35 cellular contexts compared by ENCODE assay signal in the genomic region with DNA sequence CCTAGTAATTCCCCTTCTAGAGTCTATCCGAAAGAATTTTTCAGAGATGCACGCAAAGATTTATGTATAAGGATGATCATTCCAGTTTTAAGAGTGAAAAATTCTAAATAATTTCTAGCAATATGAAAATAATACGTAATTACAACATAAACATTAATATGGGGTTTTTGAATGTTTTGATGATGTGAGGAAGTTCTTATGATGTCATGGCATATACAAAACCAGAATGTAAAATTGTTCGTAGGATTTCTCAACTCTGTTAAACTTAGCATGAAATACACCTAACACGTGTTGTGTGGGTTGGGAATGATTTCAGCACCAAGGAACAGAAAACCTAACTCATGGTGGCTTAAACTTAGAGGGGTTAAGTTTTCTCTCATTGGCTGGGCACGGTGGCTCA.
DNase-seq lines count a peak whose midpoint lies in the region; ATAC-seq, FAIRE-seq and TF ChIP-seq lines count a peak whose summit lies in the region.
"Had no signal": no experiment of that assay in that cellular context is flagged by ENCODE, and none has a peak within 500 bp of the region (broad histone marks: within the 10 kb centered on the region; RNA-seq: fewer than 3 reads in every experiment).

No MANE protein-coding gene starts in this region.

- H3K9me3 ChIP-seq in HepG2 (ENCODE audit: low read length), result no peaks in the 10 kb centered on the region
- no peaks in the 10 kb centered on the region for H3K9me3 ChIP-seq in right lobe of liver
- H3K9me3 ChIP-seq in HEK293 (ENCODE audit: control insufficient read depth, insufficient read depth, low read depth, low read length), result no peaks in the 10 kb centered on the region
- no peaks in the 10 kb centered on the region for H3K9me3 ChIP-seq in astrocyte (ENCODE audit: insufficient read depth, low read depth, low read length)
- H3K9me3 ChIP-seq: A549; BE2C; BLaER1; BLaER1 treated with 17β-estradiol and CSF1 and Interleukin-3, amounts not matched to agents 10 nM and 100 nM; Caco-2 had no signal

- no peak overlapping the region for H3K27ac Mint-ChIP-seq in astrocyte (ENCODE audit: unreplicated experiment)
- H3K27ac Mint-ChIP-seq: B cell; CD14-positive monocyte; CD4-positive, alpha-beta memory T cell; CD4-positive, alpha-beta T cell; CD4-positive, CD25-positive, alpha-beta regulatory T cell; CD8-positive, alpha-beta memory T cell; CD8-positive, alpha-beta T cell had no signal

- H3K27ac ChIP-seq in HepG2 (ENCODE audit: extremely low read length, insufficient read depth, low read length) (no peak overlapping the region), right lobe of liver (no peak overlapping the region), HEK293 (ENCODE audit: extremely low read depth, low read depth, low read length) (no peak overlapping the region), astrocyte (ENCODE audit: low read depth, low read length) (no peak overlapping the region)
- H3K27ac ChIP-seq: 22Rv1; A549; BLaER1; BLaER1 treated with 17β-estradiol and CSF1 and Interleukin-3, amounts not matched to agents 10 nM and 100 nM; C4-2B had no signal

- no peaks in the 10 kb centered on the region for H3K79me2 ChIP-seq in HepG2 (ENCODE audit: insufficient read depth, low read length)
- no peaks in the 10 kb centered on the region for H3K79me2 ChIP-seq in astrocyte (ENCODE audit: insufficient read depth, low read length)

- H3K4me3 Mint-ChIP-seq in astrocyte (ENCODE audit: unreplicated experiment), result no peak overlapping the region
- H3K4me3 Mint-ChIP-seq: B cell; CD14-positive monocyte; CD4-positive, alpha-beta memory T cell; CD4-positive, alpha-beta T cell; CD4-positive, CD25-positive, alpha-beta regulatory T cell; CD8-positive, alpha-beta memory T cell; CD8-positive, alpha-beta T cell had no signal

- intact Hi-C loops in HepG2 (cut with micrococcal nuclease; ENCODE audit: unreplicated experiment), result no loop called here
- intact Hi-C loops in right lobe of liver (cut with DNase I), result no loop called here

- peaks cover 21% of the 10 kb centered on the region for H3K4me1 Mint-ChIP-seq in astrocyte (ENCODE audit: low read depth, unreplicated experiment)
- H3K4me1 Mint-ChIP-seq: B cell; CD4-positive, alpha-beta memory T cell; CD4-positive, CD25-positive, alpha-beta regulatory T cell; CD8-positive, alpha-beta memory T cell had no signal

- 97% methylated on average over 6 of the region's 6 CpGs for WGBS in HepG2 (ENCODE audit: low lambda C conversion rate)
- 87% methylated on average over 6 of the region's 6 CpGs for WGBS in right lobe of liver (ENCODE audit: insufficient coverage, low coverage, low lambda C conversion rate, missing lambda C conversion rate)

- TF ChIP-seq EP300 in HepG2 (IDR thresholded peaks at IDR 0.05; ENCODE audit: low read depth in 2 of 2, low read length in 2 of 2), result no peak
- no peak for TF ChIP-seq EP300 in HepG2 (CRISPR knock-in tag; IDR thresholded peaks at IDR 0.05; ENCODE audit: borderline replicate concordance)

- H3K4me3 ChIP-seq in HepG2 (replicated peaks in 1 of 3; ENCODE audit: insufficient read depth in 1 of 3, low read depth in 2 of 3, low read length in 3 of 3) (no peak overlapping the region), right lobe of liver (no peak overlapping the region), HEK293 (ENCODE audit: low read depth, low read length) (no peak overlapping the region), astrocyte (ENCODE audit: insufficient read depth, low read depth, low read length) (no peak overlapping the region)
- H3K4me3 ChIP-seq: A549; BLaER1; BLaER1 treated with 17β-estradiol and CSF1 and Interleukin-3, amounts not matched to agents 10 nM and 100 nM had no signal

- no peak for DNase-seq in HepG2 (ENCODE audit: low spot score)
- DNase-seq in right lobe of liver, result no peak
- no peak for DNase-seq in astrocyte (ENCODE audit: low read depth)
- no peak for DNase-seq in NAMALWA (ENCODE audit: low spot score)
- DNase-seq: 8988T; ACHN; AML-193; BE2C; C1 segment of cervical spinal cord; Caco-2; Calu3; CD4-positive, alpha-beta memory T cell; CD4-positive, alpha-beta T cell; CD4-positive, CD25-positive, alpha-beta regulatory T cell; CD8-positive, alpha-beta memory T cell; CD8-positive, alpha-beta T cell; COR-L47; DMS 273 treated with DMSO at 0.1 percent for 48 hours; DMS153; DMS53; DMS79; DMS79 treated with DMSO at 0.1 percent for 48 hours; DND-41; EL had no signal

- ATAC-seq in HepG2 (no peak), right lobe of liver (no peak), GM18861 (IDR thresholded peaks at IDR 0.05; ENCODE audit: unreplicated experiment) (no peak)
- ATAC-seq: A549; CD8-positive, alpha-beta T cell had no signal

- no peaks in the 10 kb centered on the region for H4K20me1 ChIP-seq in HepG2 (ENCODE audit: insufficient read depth, low read length)
- H4K20me1 ChIP-seq in astrocyte (ENCODE audit: insufficient read depth, low read length), result no peaks in the 10 kb centered on the region
- H4K20me1 ChIP-seq: BLaER1; BLaER1 treated with 17β-estradiol and CSF1 and Interleukin-3, amounts not matched to agents 10 nM and 100 nM had no signal

- H3K4me2 ChIP-seq in HepG2 (ENCODE audit: low read depth, low read length), result no peak overlapping the region
- H3K4me2 ChIP-seq in astrocyte (ENCODE audit: low read length), result no peak overlapping the region
- H3K4me2 ChIP-seq: A549; BLaER1; BLaER1 treated with 17β-estradiol and CSF1 and Interleukin-3, amounts not matched to agents 10 nM and 100 nM had no signal

- H3K9ac ChIP-seq in HepG2 (ENCODE audit: insufficient read depth, low read depth, low read length) (no peak overlapping the region), astrocyte (ENCODE audit: low read length) (no peak overlapping the region)
- H3K9ac ChIP-seq: BLaER1; BLaER1 treated with 17β-estradiol and CSF1 and Interleukin-3, amounts not matched to agents 10 nM and 100 nM had no signal

- H3K27me3 ChIP-seq in HepG2 (ENCODE audit: control insufficient read depth in 1 of 2, insufficient read depth in 2 of 2, low read length in 2 of 2) (no peaks in the 10 kb centered on the region; a peak in 1 of 5 replicates), right lobe of liver (no peaks in the 10 kb centered on the region), astrocyte (ENCODE audit: insufficient read depth, low read length) (no peaks in the 10 kb centered on the region)
- H3K27me3 ChIP-seq: BE2C; BLaER1; BLaER1 treated with 17β-estradiol and CSF1 and Interleukin-3, amounts not matched to agents 10 nM and 100 nM had no signal

- FAIRE-seq in HepG2 (lab: Jason Lieb, UNC) (no peak), astrocyte (lab: Jason Lieb, UNC) (peak; percentile 82)
- FAIRE-seq: A204.1, A549, D721Med had no signal

- peaks cover 4% of the 10 kb centered on the region for H3K27me3 Mint-ChIP-seq in astrocyte (ENCODE audit: low read depth, unreplicated experiment)
- H3K27me3 Mint-ChIP-seq: B cell; CD4-positive, alpha-beta T cell had no signal

- in situ Hi-C loops in HepG2 (cut with HindIII; ENCODE audit: extremely low pct_ligation_motif_present, low pct_unique_long_range_greater_than_20kb), result no loop called here

- H3K4me1 ChIP-seq in HepG2 (ENCODE audit: insufficient read depth, low read length), result peaks cover 40% of the 10 kb centered on the region
- H3K4me1 ChIP-seq in right lobe of liver, result no peaks in the 10 kb centered on the region
- peaks cover 27% of the 10 kb centered on the region for H3K4me1 ChIP-seq in HEK293 (ENCODE audit: control insufficient read depth, insufficient read depth, low read length)
- H3K4me1 ChIP-seq in astrocyte (ENCODE audit: insufficient read depth, low read length), result peaks cover 18% of the 10 kb centered on the region
- H3K4me1 ChIP-seq: BE2C had no signal

- BruUV-seq in HepG2 (replicated peaks; lab: Mats Ljungman, UMichigan), result no TSS peak

- POLR2A ChIA-PET in HepG2 (lab: Yijun Ruan, JAX) (no interaction called here), HEK293 (lab: Yijun Ruan, JAX) (no interaction called here)

- H3K36me3 Mint-ChIP-seq in astrocyte (ENCODE audit: low read depth, unreplicated experiment), result no peaks in the 10 kb centered on the region
- H3K36me3 Mint-ChIP-seq: CD14-positive monocyte; CD4-positive, alpha-beta memory T cell; CD4-positive, CD25-positive, alpha-beta regulatory T cell; CD8-positive, alpha-beta memory T cell; CD8-positive, alpha-beta T cell had no signal

- CTCF ChIA-PET in HepG2 (lab: Yijun Ruan, JAX; ENCODE audit: low intra/inter-chr PET ratio, low total read pairs) (no interaction called here), HEK293 (lab: Yijun Ruan, JAX) (no interaction called here)

- H3K9me3 Mint-ChIP-seq in astrocyte (ENCODE audit: unreplicated experiment), result peaks cover 2% of the 10 kb centered on the region
- H3K9me3 Mint-ChIP-seq: CD4-positive, alpha-beta memory T cell; CD4-positive, alpha-beta T cell; CD4-positive, CD25-positive, alpha-beta regulatory T cell; CD8-positive, alpha-beta memory T cell; CD8-positive, alpha-beta T cell had no signal

- no peak for TF ChIP-seq RAD21 in HepG2 (CRISPR knock-in tag; IDR thresholded peaks at IDR 0.05)

- TF ChIP-seq POLR2A in HepG2 (IDR thresholded peaks at IDR 0.05; ENCODE audit: insufficient read depth in 1 of 2, low read depth in 2 of 2, low read length in 2 of 2) (no peak), right lobe of liver (IDR thresholded peaks at IDR 0.05) (no peak)

- H2AFZ ChIP-seq in HepG2 (ENCODE audit: low read length) (no peak overlapping the region), astrocyte (ENCODE audit: low read depth, low read length) (no peak overlapping the region)

- H3K36me3 ChIP-seq in HepG2 (replicated peaks in 1 of 2; ENCODE audit: control insufficient read depth in 1 of 2, insufficient read depth in 2 of 2, low read length in 2 of 2), result no peaks in the 10 kb centered on the region
- H3K36me3 ChIP-seq in right lobe of liver, result no peaks in the 10 kb centered on the region
- no peaks in the 10 kb centered on the region for H3K36me3 ChIP-seq in HEK293 (ENCODE audit: control insufficient read depth in 2 of 2, insufficient read depth in 1 of 2, low read length in 2 of 2)
- H3K36me3 ChIP-seq in astrocyte (ENCODE audit: insufficient read depth, low read length), result no peaks in the 10 kb centered on the region
- H3K36me3 ChIP-seq: BE2C; BLaER1; BLaER1 treated with 17β-estradiol and CSF1 and Interleukin-3, amounts not matched to agents 10 nM and 100 nM had no signal

- TF ChIP-seq CTCF in HepG2 (CRISPR knock-in tag; IDR thresholded peaks at IDR 0.05) (no peak), right lobe of liver (IDR thresholded peaks at IDR 0.05) (no peak), HEK293 (tag by site-specific recombination; IDR thresholded peaks at IDR 0.05) (no peak), astrocyte (IDR thresholded peaks at IDR 0.05; ENCODE audit: insufficient read depth, low read depth, low read length) (no peak)

TF ChIP-seq in HepG2, 621 proteins besides CTCF, POLR2A, EP300 and RAD21 (continues in another document):
- TF ChIP-seq ATF7-NPFF (CRISPR knock-in tag; IDR thresholded peaks at IDR 0.05; ENCODE audit: low read depth) (no peak), TARDBP (CRISPR knock-in tag; IDR thresholded peaks at IDR 0.05) (no peak), ZNF256 (CRISPR knock-in tag; conservative IDR thresholded peaks at IDR 0.05) (no peak), KDM3A (CRISPR knock-in tag; IDR thresholded peaks at IDR 0.05; ENCODE audit: low read depth) (no peak)
